In genomic region chr12:6769003-6769389, GRCh38 we compare ENCODE assay signal across 8 cellular contexts. TPM values are rescaled to one million over a fixed set of nuclear protein-coding genes. Genes with fewer than 3 reads are reported as not detected.
DNase-seq lines count a peak whose midpoint lies in the region; ATAC-seq and TF ChIP-seq lines count a peak whose summit lies in the region.

No MANE protein-coding gene starts in this region.

- no peak overlapping the region for H2AFZ ChIP-seq in PC-3 (ENCODE audit: low read length)
- H2AFZ ChIP-seq in OCI-LY7 (ENCODE audit: low read length): no peak overlapping the region

- intact Hi-C loops in PC-3 (cut with micrococcal nuclease) (no loop called here), esophagus muscularis mucosa (cut with DNase I) (no loop called here), prostate gland (cut with DNase I) (loop anchor here (5.0 kb wide), 2 partner anchors 58 to 157 kb away; partner anchors contain the start of gene P3H3), OCI-LY7 (cut with micrococcal nuclease; ENCODE audit: unreplicated experiment) (no loop called here)

- TF ChIP-seq POLR2A in esophagus muscularis mucosa (IDR thresholded peaks at IDR 0.05; ENCODE audit: low read depth) (no peak), prostate gland (IDR thresholded peaks at IDR 0.05) (no peak)

- H3K36me3 ChIP-seq in PC-3 (ENCODE audit: low read depth, low read length): no peaks in the 10 kb centered on the region
- peaks cover 12 to 25% (median 21%) of the 10 kb centered on the region in 4 donors for H3K36me3 ChIP-seq in esophagus muscularis mucosa
- H3K36me3 ChIP-seq in prostate gland: peaks cover 0 to 7% of the 10 kb centered on the region in 2 donors
- H3K36me3 ChIP-seq in OCI-LY7 (ENCODE audit: insufficient read depth, low read length): no peaks in the 10 kb centered on the region

- BruUV-seq in PC-3 (replicated peaks; lab: Mats Ljungman, UMichigan): no TSS peak
- BruUV-seq in OCI-LY7 (replicated peaks; lab: Mats Ljungman, UMichigan): no TSS peak

- in situ Hi-C loops in G401 (cut with HindIII; ENCODE audit: low sequenced_read_pairs): no loop called here

- H3K9me2 ChIP-seq in PC-3 (replicated peaks; ENCODE audit: low read length) (no peaks in the 10 kb centered on the region), OCI-LY7 (ENCODE audit: insufficient read depth, low read length) (no peaks in the 10 kb centered on the region)

- H3K79me2 ChIP-seq in PC-3 (ENCODE audit: low read length): peaks cover 27% of the 10 kb centered on the region
- H3K79me2 ChIP-seq in OCI-LY7 (ENCODE audit: insufficient read depth, low read depth, low read length): no peaks in the 10 kb centered on the region

- CTCF ChIA-PET in PC-3 (lab: Charles Lee): no interaction called here
- CTCF ChIA-PET in OCI-LY7 (lab: Charles Lee; ENCODE audit: unreplicated experiment): no interaction called here

- POLR2A ChIA-PET in PC-3 (lab: Charles Lee; ENCODE audit: unreplicated experiment) (no interaction called here), OCI-LY7 (lab: Charles Lee) (interaction anchor here (0.7 kb wide), 1 partner anchor 14 kb away, joined by 3 read pairs; no protein-coding TSS in a partner anchor)

- 44% methylated on average over 6 of the region's 6 CpGs for WGBS in esophagus muscularis mucosa
- WGBS in prostate gland: 9% methylated on average over 6 of the region's 6 CpGs

- H3K27me3 ChIP-seq in PC-3 (ENCODE audit: low read length) (no peaks in the 10 kb centered on the region), esophagus muscularis mucosa (no peaks in the 10 kb centered on the region), prostate gland (replicated peaks; ENCODE audit: insufficient read depth) (no peaks in the 10 kb centered on the region)

- H4K20me1 ChIP-seq in PC-3 (ENCODE audit: low read length) (no peaks in the 10 kb centered on the region; the same call in 1 of the 2 replicates), OCI-LY7 (ENCODE audit: insufficient read depth, low read length) (no peaks in the 10 kb centered on the region)

- H3K4me1 ChIP-seq in PC-3 (ENCODE audit: insufficient read depth, low read length) (peaks cover 29% of the 10 kb centered on the region), esophagus muscularis mucosa (peaks cover 50 to 86% (median 84%) of the 10 kb centered on the region in 4 donors), prostate gland (replicated peaks) (peaks cover 12% of the 10 kb centered on the region), OCI-LY7 (ENCODE audit: insufficient read depth, low read length, poor library complexity, severe bottlenecking) (peaks cover 49% of the 10 kb centered on the region)

- H3K4me3 ChIP-seq in PC-3 (ENCODE audit: low read length) (peak overlapping the region; percentile 89; the same call in 1 of the 2 replicates), esophagus muscularis mucosa (peak overlapping the region; percentile 63 to 93 (median 78)), prostate gland (peak overlapping the region; percentile 89 to 91), OCI-LY7 (ENCODE audit: low read depth, low read length, poor library complexity, severe bottlenecking) (no peak overlapping the region)

- H3K4me2 ChIP-seq in PC-3 (ENCODE audit: low read length) (peak overlapping the region; percentile 96), OCI-LY7 (ENCODE audit: low read length) (no peak overlapping the region)

- H3F3A ChIP-seq in PC-3 (ENCODE audit: low read length, unreplicated experiment): no peaks in the 10 kb centered on the region

- ATAC-seq in PC-3 (no peak), GM21786 (IDR thresholded peaks at IDR 0.05; ENCODE audit: unreplicated experiment) (no peak), HG03045 (IDR thresholded peaks at IDR 0.05; ENCODE audit: unreplicated experiment) (no peak)

- no peak overlapping the region for H3K9ac ChIP-seq in PC-3 (ENCODE audit: low read length)

- TF ChIP-seq CTCF in PC-3 (conservative IDR thresholded peaks at IDR 0.05; ENCODE audit: low read depth, low read length): no peak
- no peak for TF ChIP-seq CTCF in esophagus muscularis mucosa (IDR thresholded peaks at IDR 0.05)
- no peak for TF ChIP-seq CTCF in prostate gland (IDR thresholded peaks at IDR 0.05)
- no peak for TF ChIP-seq CTCF in OCI-LY7 (conservative IDR thresholded peaks at IDR 0.05; ENCODE audit: low read length)

- DNase-seq in G401 (ENCODE audit: low spot score) (peak; percentile 85), PC-3 (no peak), esophagus muscularis mucosa (ENCODE audit: extremely low spot score) (no peak), prostate gland (ENCODE audit: low spot score) (peak; percentile 71), OCI-LY7 (ENCODE audit: low spot score) (no peak)
- no peak for DNase-seq in stimulated activated CD4-positive, alpha-beta T cell treated with anti-CD3 and anti-CD28 coated beads, Interleukin-12 subunit alpha, Interleukin-12 subunit beta, amount 100 ng/mL, for 4 hours

- no peak overlapping the region for H3K27ac ChIP-seq in PC-3 (ENCODE audit: low read length)
- peak overlapping the region; percentile 95 to 100 (median 96) for H3K27ac ChIP-seq in esophagus muscularis mucosa (replicated peaks in 1 of 4)
- peak overlapping the region; percentile 92 to 99 for H3K27ac ChIP-seq in prostate gland
- no peak overlapping the region for H3K27ac ChIP-seq in OCI-LY7 (ENCODE audit: low read depth, low read length, poor library complexity, severe bottlenecking)

- H3K9me3 ChIP-seq in PC-3 (ENCODE audit: low read length): no peaks in the 10 kb centered on the region
- H3K9me3 ChIP-seq in esophagus muscularis mucosa: no peaks in the 10 kb centered on the region
- H3K9me3 ChIP-seq in prostate gland: no peaks in the 10 kb centered on the region
- H3K9me3 ChIP-seq in OCI-LY7 (ENCODE audit: low read length): no peaks in the 10 kb centered on the region

- TF ChIP-seq EP300 in esophagus muscularis mucosa (IDR thresholded peaks at IDR 0.05): no peak

RNA-seq across cellular contexts. Expression of gene PTMS, which starts 2.8 kb away (rescaled TPM):
- 259 and 267 TPM in 2 replicates for total RNA-seq in G401 (2014; rRNA removed; shearing (Covaris generic))
- total RNA-seq in PC-3 (2014; rRNA removed) (46.4 and 84.7 TPM in 2 replicates), esophagus muscularis mucosa (100 to 1,000 TPM; 256 to 419 (median 338) TPM), prostate gland (100 to 1,000 TPM; 285 to 339 TPM), OCI-LY7 (2022) (9.8 and 11.8 TPM in 2 replicates)
- 6.3 and 7.8 TPM in 2 replicates for total RNA-seq in OCI-LY7 (2014; rRNA removed; shearing (Covaris generic))

RNA-seq across cellular contexts. Expression of gene LAG3, which starts 3.3 kb away (rescaled TPM):
- total RNA-seq in G401 (2014; rRNA removed; shearing (Covaris generic)): 0.31 and 0.58 TPM in 2 replicates
- total RNA-seq in PC-3 (2014; rRNA removed) (0.40 and 0.58 TPM in 2 replicates), esophagus muscularis mucosa (1 to 10 TPM; 1.7 to 4.0 (median 2.9) TPM), prostate gland (10 to 100 TPM in 1 of 2 donors, under 1 TPM in 1; 0.73 to 13.1 TPM), OCI-LY7 (2022) (0.26 TPM in 1 of 2 replicates, not detected in the other)
- 0.19 and 0.62 TPM in 2 replicates for total RNA-seq in OCI-LY7 (2014; rRNA removed; shearing (Covaris generic))

RNA-seq across cellular contexts. Expression of gene MLF2, which starts 16.1 kb away (rescaled TPM):
- total RNA-seq in G401 (2014; rRNA removed; shearing (Covaris generic)): 342 and 364 TPM in 2 replicates
- total RNA-seq in PC-3 (2014; rRNA removed): 222 and 248 TPM in 2 replicates
- 100 to 1,000 TPM; 169 to 247 (median 214) TPM for total RNA-seq in esophagus muscularis mucosa
- 100 to 1,000 TPM; 267 to 282 TPM for total RNA-seq in prostate gland
- 87.3 and 96.2 TPM in 2 replicates for total RNA-seq in OCI-LY7 (2014; rRNA removed; shearing (Covaris generic))
- total RNA-seq in OCI-LY7 (2022): 79.7 and 81.3 TPM in 2 replicates

RNA-seq across cellular contexts. Expression of gene CD4, which starts 20.3 kb away (rescaled TPM):
- 0.34 and 1.3 TPM in 2 replicates for total RNA-seq in G401 (2014; rRNA removed; shearing (Covaris generic))
- total RNA-seq in PC-3 (2014; rRNA removed) (0.23 TPM in 1 of 2 replicates, not detected in the other), esophagus muscularis mucosa (10 to 100 TPM in 2 of 4 donors, 1 to 10 TPM in 2; 6.6 to 16.2 (median 10.1) TPM), prostate gland (1 to 10 TPM; 1.6 to 8.6 TPM), OCI-LY7 (2022) (not detected in 2 replicates)
- total RNA-seq in OCI-LY7 (2014; rRNA removed; shearing (Covaris generic)): not detected in 2 replicates

RNA-seq across cellular contexts. Expression of gene COPS7A, which starts 45.1 kb away (rescaled TPM):
- total RNA-seq in G401 (2014; rRNA removed; shearing (Covaris generic)): 47.0 and 47.6 TPM in 2 replicates
- total RNA-seq in PC-3 (2014; rRNA removed): 82.3 and 86.9 TPM in 2 replicates
- total RNA-seq in esophagus muscularis mucosa: 10 to 100 TPM; 51.9 to 71.8 (median 63.0) TPM
- 10 to 100 TPM; 92.0 to 92.6 TPM for total RNA-seq in prostate gland
- total RNA-seq in OCI-LY7 (2014; rRNA removed; shearing (Covaris generic)): 64.8 and 71.2 TPM in 2 replicates
- total RNA-seq in OCI-LY7 (2022): 51.1 and 53.8 TPM in 2 replicates

Comparison
In these comparisons a context has a peak if more than half of its experiments do, and no peak if none do; other contexts are left out.
1. DNase-seq: peak in G401 (single experiment) and prostate gland (single experiment); none in PC-3 (single experiment), esophagus muscularis mucosa (single experiment), stimulated activated CD4-positive, alpha-beta T cell treated with anti-CD3 and anti-CD28 coated beads, Interleukin-12 subunit alpha, Interleukin-12 subunit beta, amount 100 ng/mL, for 4 hours (single experiment) and OCI-LY7 (single experiment).
2. H3K27ac ChIP-seq: peak in esophagus muscularis mucosa (4 of 4) and prostate gland (2 of 2); none in PC-3 (single experiment) and OCI-LY7 (single experiment).